In genomic region chr2:191643425-191643824, GRCh38 we compare ENCODE assay signal across 14 cellular contexts.
"Had no signal": no experiment of that assay in that cellular context is flagged by ENCODE, and none has a peak within 500 bp of the region (broad histone marks: within the 10 kb centered on the region; RNA-seq: fewer than 3 reads in every experiment).

No MANE protein-coding gene starts in this region.

- H3K27me3 ChIP-seq: brain microvascular endothelial cell, esophagus squamous epithelium, foreskin keratinocyte, left lung, stomach had no signal

- DNase-seq: activated CD4-positive, alpha-beta memory T cell treated with anti-CD3 and anti-CD28 coated beads for 36 hours; activated CD4-positive, CD25-positive, alpha-beta regulatory T cell treated with anti-CD3 and anti-CD28 coated beads, Interleukin-2, amount 50 U/mL, for 72 hours; activated gamma-delta T cell; activated naive CD8-positive, alpha-beta T cell treated with anti-CD3 and anti-CD28 coated beads for 36 hours; activated T-cell treated with anti-CD3 and anti-CD28 coated beads, Interleukin-2, amount 50 U/mL, for 4 hours; brain microvascular endothelial cell; endodermal cell; esophagus squamous epithelium; foreskin keratinocyte; left lung; stimulated activated CD4-positive, alpha-beta T cell treated with anti-CD3 and anti-CD28 coated beads, Interleukin-4, amount 100 ng/mL, for 4 hours; stomach had no signal

- H3K36me3 ChIP-seq: brain microvascular endothelial cell, esophagus squamous epithelium, left lung, stomach, thoracic aorta had no signal

- H3K27ac Mint-ChIP-seq: activated CD4-positive, alpha-beta memory T cell treated with anti-CD3 and anti-CD28 coated beads for 36 hours; activated naive CD8-positive, alpha-beta T cell treated with anti-CD3 and anti-CD28 coated beads for 36 hours; endodermal cell; T-helper 2 cell treated with Interferon-gamma antibody and Interleukin-4, amounts not matched to agents 5 μg/mL and 100 μg/mL, for 36 hours had no signal

- H3K27ac ChIP-seq: brain microvascular endothelial cell, esophagus squamous epithelium, foreskin keratinocyte, left lung, stomach, thoracic aorta had no signal

- H3K4me3 ChIP-seq: esophagus squamous epithelium, left lung, stomach, thoracic aorta had no signal

- H3K4me3 Mint-ChIP-seq: activated CD4-positive, alpha-beta memory T cell treated with anti-CD3 and anti-CD28 coated beads for 36 hours; activated naive CD8-positive, alpha-beta T cell treated with anti-CD3 and anti-CD28 coated beads for 36 hours; activated T-cell treated with anti-CD3 and anti-CD28 coated beads, Interleukin-2, amount 50 U/mL, for 4 hours; endodermal cell; T-helper 2 cell treated with Interferon-gamma antibody and Interleukin-4, amounts not matched to agents 5 μg/mL and 100 μg/mL, for 36 hours had no signal

- H3K9me3 ChIP-seq: esophagus squamous epithelium, left lung, stomach, thoracic aorta had no signal

- H3K36me3 Mint-ChIP-seq: activated CD4-positive, alpha-beta memory T cell treated with anti-CD3 and anti-CD28 coated beads for 36 hours; activated naive CD8-positive, alpha-beta T cell treated with anti-CD3 and anti-CD28 coated beads for 36 hours had no signal

- ATAC-seq: activated T-cell treated with anti-CD3 and anti-CD28 coated beads, Interleukin-2, amount 50 U/mL, for 4 hours; foreskin keratinocyte; left lung had no signal

- H3K9me3 Mint-ChIP-seq: activated CD4-positive, alpha-beta memory T cell treated with anti-CD3 and anti-CD28 coated beads for 36 hours; activated naive CD8-positive, alpha-beta T cell treated with anti-CD3 and anti-CD28 coated beads for 36 hours; activated T-cell treated with anti-CD3 and anti-CD28 coated beads, Interleukin-2, amount 50 U/mL, for 4 hours; endodermal cell; T-helper 2 cell treated with Interferon-gamma antibody and Interleukin-4, amounts not matched to agents 5 μg/mL and 100 μg/mL, for 36 hours had no signal

- H3K27me3 Mint-ChIP-seq: activated CD4-positive, alpha-beta memory T cell treated with anti-CD3 and anti-CD28 coated beads for 36 hours; activated naive CD8-positive, alpha-beta T cell treated with anti-CD3 and anti-CD28 coated beads for 36 hours had no signal
